16 cellular contexts compared by ENCODE assay signal in genomic region chr22:21764038-21764804, GRCh38. TPM values are rescaled to one million over a fixed set of nuclear protein-coding genes. Genes with fewer than 3 reads are reported as not detected.
DNase-seq lines count a peak whose midpoint lies in the region; ATAC-seq and FAIRE-seq lines count a peak whose summit lies in the region.
"Had no signal": no experiment of that assay in that cellular context is flagged by ENCODE, and none has a peak within 500 bp of the region (broad histone marks: within the 10 kb centered on the region; RNA-seq: fewer than 3 reads in every experiment).

No MANE protein-coding gene starts in this region.

- H3K27me3 Mint-ChIP-seq in activated T-cell treated with anti-CD3 and anti-CD28 coated beads, Interleukin-2, amount 50 U/mL, for 4 hours (ENCODE audit: low read depth) = no peaks in the 10 kb centered on the region
- H3K27me3 Mint-ChIP-seq in naive thymus-derived CD4-positive, alpha-beta T cell = no peaks in the 10 kb centered on the region
- H3K27me3 Mint-ChIP-seq: activated B cell treated with CpG ODN at 0.5 μM for 24 hours had no signal

- FAIRE-seq in urothelium cell line (lab: Jason Lieb, UNC) = peak; percentile 42

- ATAC-seq in activated T-cell treated with anti-CD3 and anti-CD28 coated beads, Interleukin-2, amount 50 U/mL, for 4 hours = peak in 1 of 2 donors; percentile 11
- no peak for ATAC-seq in naive thymus-derived CD4-positive, alpha-beta T cell

- peaks cover 0 to 83% (median 30%) of the 10 kb centered on the region in 3 experiments for H3K36me3 ChIP-seq in naive thymus-derived CD4-positive, alpha-beta T cell (ENCODE audit: control insufficient read depth in 2 of 3, insufficient read depth in 3 of 3, low read length in 3 of 3)

- POLR2A ChIA-PET in naive thymus-derived CD4-positive, alpha-beta T cell (lab: Charles Lee) = interaction anchor here (0.5 to 0.6 kb wide), 3 partner anchors 11 to 98 kb away, joined by 3 read pairs; no protein-coding TSS in a partner anchor

- intact Hi-C loops in naive thymus-derived CD4-positive, alpha-beta T cell (cut with micrococcal nuclease) = loop anchor here (2.0 to 10.0 kb wide), 3 partner anchors 29 to 101 kb away; partner anchors contain the start of genes MAPK1 (in 1 of the 2) and YPEL1 (in 1 of the 2)

- H3K36me3 Mint-ChIP-seq in activated T-cell treated with anti-CD3 and anti-CD28 coated beads, Interleukin-2, amount 50 U/mL, for 4 hours (ENCODE audit: insufficient read depth) = peaks cover 41% of the 10 kb centered on the region
- H3K36me3 Mint-ChIP-seq in naive thymus-derived CD4-positive, alpha-beta T cell = peaks cover 11 to 59% (median 23%) of the 10 kb centered on the region in 5 donors

- peak overlapping the region; percentile 29 for H3K4me3 Mint-ChIP-seq in activated T-cell treated with anti-CD3 and anti-CD28 coated beads, Interleukin-2, amount 50 U/mL, for 4 hours
- peak overlapping the region in 1 of 10 donors; percentile 51 for H3K4me3 Mint-ChIP-seq in naive thymus-derived CD4-positive, alpha-beta T cell
- H3K4me3 Mint-ChIP-seq: activated B cell treated with CpG ODN at 0.5 μM for 24 hours; activated naive CD4-positive, alpha-beta T cell treated with anti-CD3 and anti-CD28 coated beads for 36 hours had no signal

- CTCF ChIA-PET in naive thymus-derived CD4-positive, alpha-beta T cell (lab: Charles Lee) = interaction anchor here (0.7 kb wide), 1 partner anchor 16 kb away, joined by 3 read pairs; no protein-coding TSS in a partner anchor

- no peak overlapping the region for H3K27ac ChIP-seq in naive thymus-derived CD4-positive, alpha-beta T cell (ENCODE audit: low read depth, low read length)
- H3K27ac ChIP-seq: sigmoid colon had no signal

- peaks cover 76% of the 10 kb centered on the region for H3K4me1 Mint-ChIP-seq in activated T-cell treated with anti-CD3 and anti-CD28 coated beads, Interleukin-2, amount 50 U/mL, for 4 hours (ENCODE audit: low read depth)
- peaks cover 6 to 61% (median 20%) of the 10 kb centered on the region in 7 donors for H3K4me1 Mint-ChIP-seq in naive thymus-derived CD4-positive, alpha-beta T cell
- H3K4me1 Mint-ChIP-seq: activated B cell treated with CpG ODN at 0.5 μM for 24 hours had no signal

- H3K9me3 Mint-ChIP-seq in activated T-cell treated with anti-CD3 and anti-CD28 coated beads, Interleukin-2, amount 50 U/mL, for 4 hours = no peaks in the 10 kb centered on the region
- H3K9me3 Mint-ChIP-seq in naive thymus-derived CD4-positive, alpha-beta T cell = peaks cover 0 to 1% (median 0%) of the 10 kb centered on the region in 11 donors
- H3K9me3 Mint-ChIP-seq: activated B cell treated with CpG ODN at 0.5 μM for 24 hours; activated naive CD4-positive, alpha-beta T cell treated with anti-CD3 and anti-CD28 coated beads for 36 hours had no signal

- DNase-seq in stimulated activated naive CD4-positive, alpha-beta T cell treated with Interleukin-2 at 50 U/mL for 16 hours (lab: John Stamatoyannopoulos, UW) = peak; percentile 23
- DNase-seq in stimulated activated naive CD4-positive, alpha-beta T cell (lab: John Stamatoyannopoulos, UW) = no peak
- no peak for DNase-seq in activated T-cell treated with anti-CD3 and anti-CD28 coated beads, Interleukin-2, amount 50 U/mL, for 4 hours
- DNase-seq in naive thymus-derived CD4-positive, alpha-beta T cell = no peak
- DNase-seq in urothelium cell line (ENCODE audit: low spot score) (no peak), midbrain (lab: John Stamatoyannopoulos, UW) (no peak), NCI-H345 treated with DMSO at 0.1 percent for 48 hours (lab: John Stamatoyannopoulos, UW; ENCODE audit: unreplicated experiment) (no peak), NOMO-1 treated with dmso at 0.1 percent for 144 hours (lab: John Stamatoyannopoulos, UW; ENCODE audit: unreplicated experiment) (no peak)
- DNase-seq: activated B cell treated with CpG ODN at 0.5 μM for 24 hours; activated naive CD4-positive, alpha-beta T cell treated with anti-CD3 and anti-CD28 coated beads for 36 hours; IMR-90; NCI-H1092 treated with DMSO at 0.1 percent for 48 hours; NCI-H774; sigmoid colon; substantia nigra had no signal

- no peaks in the 10 kb centered on the region for H3K27me3 ChIP-seq in naive thymus-derived CD4-positive, alpha-beta T cell (ENCODE audit: control insufficient read depth in 2 of 2, insufficient read depth in 2 of 2, low read length in 2 of 2)
- H3K27me3 ChIP-seq: dorsolateral prefrontal cortex, sigmoid colon had no signal

- H3K27ac Mint-ChIP-seq in naive thymus-derived CD4-positive, alpha-beta T cell = peak overlapping the region in 5 of 9 donors; percentile 10 to 44 (median 27)
- H3K27ac Mint-ChIP-seq: activated B cell treated with CpG ODN at 0.5 μM for 24 hours; activated naive CD4-positive, alpha-beta T cell treated with anti-CD3 and anti-CD28 coated beads for 36 hours had no signal

- H3K4me3 ChIP-seq in naive thymus-derived CD4-positive, alpha-beta T cell (ENCODE audit: low read length) = no peak overlapping the region
- H3K4me3 ChIP-seq: dorsolateral prefrontal cortex, sigmoid colon had no signal

- H3K9me3 ChIP-seq in naive thymus-derived CD4-positive, alpha-beta T cell (ENCODE audit: control insufficient read depth in 2 of 3, low read length in 3 of 3) = no peaks in the 10 kb centered on the region
- H3K9me3 ChIP-seq: sigmoid colon had no signal

- peaks cover 0 to 92% of the 10 kb centered on the region in 2 donors for H3K4me1 ChIP-seq in naive thymus-derived CD4-positive, alpha-beta T cell (ENCODE audit: control insufficient read depth in 2 of 2, insufficient read depth in 2 of 2, low read length in 2 of 2)
- H3K4me1 ChIP-seq: sigmoid colon had no signal

RNA-seq across cellular contexts. Expression of gene YPEL1, which starts 28.6 kb away (rescaled TPM):
- total RNA-seq in activated T-cell treated with anti-CD3 and anti-CD28 coated beads, Interleukin-2, amount 50 U/mL, for 4 hours = under 1 TPM; 0.13 to 0.19 (median 0.18) TPM
- 1 to 10 TPM; 2.5 to 9.5 (median 3.6) TPM for total RNA-seq in naive thymus-derived CD4-positive, alpha-beta T cell
- polyA plus RNA-seq in naive thymus-derived CD4-positive, alpha-beta T cell = 1 to 10 TPM; 1.5 TPM
